24 cellular contexts compared by ENCODE assay signal in genomic region chr2:212854766-212855165, GRCh38.
"Had no signal": no experiment of that assay in that cellular context is flagged by ENCODE, and none has a peak within 500 bp of the region (broad histone marks: within the 10 kb centered on the region; RNA-seq: fewer than 3 reads in every experiment).

No MANE protein-coding gene starts in this region.

- H3K9me3 ChIP-seq: MG63, SJCRH30 had no signal

- H3K27me3 ChIP-seq: MG63, SJCRH30 had no signal

- H3K36me3 ChIP-seq: MG63, SJCRH30 had no signal

- H3K4me3 ChIP-seq: MG63, SJCRH30 had no signal

- ATAC-seq: Panc1, Right ventricle myocardium inferior, SK-N-SH treated with all-trans-retinoic acid at 6 μM for 48 hours had no signal

- H3K27ac ChIP-seq: RWPE1, SJCRH30 had no signal

- H3K4me1 ChIP-seq: SJCRH30 had no signal

- DNase-seq: IMR-90, Kasumi-1, KG1, MG63, NCI-H1092, NCI-H1105 treated with DMSO at 0.1 percent for 48 hours, NCI-H1417 treated with DMSO at 0.1 percent for 48 hours, NCI-H146, NCI-H1694 treated with DMSO at 0.1 percent for 48 hours, NCI-H1930, NCI-H2081, NCI-H2107, NCI-H2227 treated with DMSO at 0.1 percent for 48 hours, NCI-H446, NCI-H510A, NCI-H524 treated with DMSO at 0.1 percent for 48 hours, NCI-H69, NCI-H774, SHP77 treated with DMSO at 0.1 percent for 48 hours, SJCRH30 had no signal
